10 cellular contexts compared by ENCODE assay signal in the genomic region with DNA sequence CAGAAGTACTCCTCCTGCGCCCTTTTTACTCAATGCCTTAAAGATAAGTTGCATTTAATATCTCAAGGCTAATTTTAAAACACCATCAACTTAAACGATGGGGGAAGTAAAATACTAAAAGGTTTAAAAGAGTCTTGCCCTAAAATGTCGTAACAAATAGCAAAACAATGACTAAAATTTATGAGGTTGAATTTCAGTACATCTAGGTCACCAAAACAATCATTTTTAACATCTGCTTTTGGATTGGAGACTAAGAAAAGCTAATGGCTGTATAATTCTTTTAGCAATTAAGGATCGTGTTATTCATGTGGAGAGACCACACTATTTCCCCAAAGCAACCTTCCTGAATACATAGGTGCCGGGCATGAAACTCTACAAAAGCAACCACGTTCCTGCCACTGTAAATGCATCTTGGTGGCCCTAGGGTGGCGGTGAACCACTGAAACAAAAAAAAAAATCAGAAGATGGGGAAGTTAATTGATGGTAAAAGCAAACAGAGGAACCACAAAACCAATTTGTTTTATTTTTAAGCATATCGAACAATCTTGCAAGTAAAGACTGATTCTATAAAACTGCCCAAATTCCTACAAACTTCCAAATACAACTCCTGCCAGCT. TPM values are rescaled to one million over a fixed set of nuclear protein-coding genes. Genes with fewer than 3 reads are reported as not detected.
DNase-seq lines count a peak whose midpoint lies in the region; ATAC-seq, FAIRE-seq and TF ChIP-seq lines count a peak whose summit lies in the region.
"Had no signal": no experiment of that assay in that cellular context is flagged by ENCODE, and none has a peak within 500 bp of the region (broad histone marks: within the 10 kb centered on the region; RNA-seq: fewer than 3 reads in every experiment).

No MANE protein-coding gene starts in this region.

- no peaks in the 10 kb centered on the region for H3K9me2 ChIP-seq in GM23248 (ENCODE audit: insufficient read depth)

- no peaks in the 10 kb centered on the region for H3K27me3 ChIP-seq in BLaER1
- no peaks in the 10 kb centered on the region for H3K27me3 ChIP-seq in GM23248 (replicated peaks; ENCODE audit: insufficient read depth)

- intact Hi-C loops in left ventricle myocardium superior (cut with micrococcal nuclease) = no loop called here

- TF ChIP-seq CTCF in mesothelial cell of epicardium (IDR thresholded peaks at IDR 0.05; ENCODE audit: unreplicated experiment) = no peak

- no peak overlapping the region for H3K4me3 ChIP-seq in BLaER1
- peak overlapping the region; percentile 15; the same call in 1 of the 2 replicates for H3K4me3 ChIP-seq in GM23248

- H3F3A ChIP-seq in GM23248 (ENCODE audit: insufficient read depth) = peaks cover 17% of the 10 kb centered on the region; the same call in 1 of the 2 replicates

- no peak for FAIRE-seq in HTR-8/SVneo (lab: Jason Lieb, UNC)

- no peak overlapping the region for H2AFZ ChIP-seq in GM23248

- H3K4me2 ChIP-seq in BLaER1 (peak overlapping the region; percentile 14), GM23248 (ENCODE audit: unreplicated experiment) (peak overlapping the region; percentile 65)

- H3K36me3 ChIP-seq in BLaER1 (peaks cover 50% of the 10 kb centered on the region), GM23248 (ENCODE audit: low read depth) (no peaks in the 10 kb centered on the region)

- H3K27ac ChIP-seq in BLaER1 (no peak overlapping the region), GM23248 (peak overlapping the region; percentile 48)

- H3K4me3 Mint-ChIP-seq in activated T-helper 17 cell treated with anti-CD3 and anti-CD28 coated beads, Interleukin-2, amount 50 U/mL, for 72 hours = peak overlapping the region; percentile 49
- H3K4me3 Mint-ChIP-seq in mesothelial cell of epicardium = no peak overlapping the region

- H3K36me3 Mint-ChIP-seq in activated T-helper 17 cell treated with anti-CD3 and anti-CD28 coated beads, Interleukin-2, amount 50 U/mL, for 72 hours (ENCODE audit: low read depth) = peaks cover 63% of the 10 kb centered on the region
- no peaks in the 10 kb centered on the region for H3K36me3 Mint-ChIP-seq in mesothelial cell of epicardium

- ATAC-seq in activated T-helper 17 cell treated with anti-CD3 and anti-CD28 coated beads, Interleukin-2, amount 50 U/mL, for 72 hours (replicated peaks) = no peak
- no peak for ATAC-seq in GM18505 (IDR thresholded peaks at IDR 0.05; ENCODE audit: unreplicated experiment)
- no peak for ATAC-seq in GM21786 (IDR thresholded peaks at IDR 0.05; ENCODE audit: unreplicated experiment)
- ATAC-seq in left ventricle myocardium superior = no peak

- DNase-seq in GM23248 = peak; percentile 54
- DNase-seq in mesothelial cell of epicardium (ENCODE audit: low spot score in 2 of 2, unreplicated experiment in 2 of 2) = no peak
- DNase-seq in HTR-8/SVneo (ENCODE audit: insufficient read length, low spot score) = no peak
- no peak for DNase-seq in left ventricle myocardium superior
- DNase-seq: NCI-H446 treated with DMSO at 0.1 percent for 48 hours had no signal

- H3K79me2 ChIP-seq in GM23248 (ENCODE audit: insufficient read depth) = peaks cover 100% of the 10 kb centered on the region

- H3K27me3 Mint-ChIP-seq in activated T-helper 17 cell treated with anti-CD3 and anti-CD28 coated beads, Interleukin-2, amount 50 U/mL, for 72 hours = no peaks in the 10 kb centered on the region
- H3K27me3 Mint-ChIP-seq in mesothelial cell of epicardium (ENCODE audit: low read depth) = no peaks in the 10 kb centered on the region

- no peak for TF ChIP-seq POLR2A in GM18505 (IDR thresholded peaks at IDR 0.05; ENCODE audit: borderline replicate concordance, extremely low read depth, insufficient read depth, insufficient read length)

- H4K20me1 ChIP-seq in BLaER1 (peaks cover 100% of the 10 kb centered on the region), GM23248 (ENCODE audit: insufficient read depth) (peaks cover 37% of the 10 kb centered on the region)

- in situ Hi-C loops in GM23248 (cut with MboI) = no loop called here

- no peaks in the 10 kb centered on the region for H3K9me3 Mint-ChIP-seq in activated T-helper 17 cell treated with anti-CD3 and anti-CD28 coated beads, Interleukin-2, amount 50 U/mL, for 72 hours
- H3K9me3 Mint-ChIP-seq in mesothelial cell of epicardium = no peaks in the 10 kb centered on the region

- peaks cover 51% of the 10 kb centered on the region for H3K4me1 Mint-ChIP-seq in activated T-helper 17 cell treated with anti-CD3 and anti-CD28 coated beads, Interleukin-2, amount 50 U/mL, for 72 hours
- peaks cover 39% of the 10 kb centered on the region for H3K4me1 Mint-ChIP-seq in mesothelial cell of epicardium

- H3K9ac ChIP-seq in BLaER1 (no peak overlapping the region), GM23248 (no peak overlapping the region; the same call in 1 of the 2 replicates)

- H3K4me1 ChIP-seq in BLaER1 = peaks cover 55% of the 10 kb centered on the region
- H3K4me1 ChIP-seq in GM23248 (ENCODE audit: insufficient read depth) = peaks cover 26% of the 10 kb centered on the region

- H3K9me3 ChIP-seq in BLaER1 (no peaks in the 10 kb centered on the region), GM23248 (ENCODE audit: low read depth) (no peaks in the 10 kb centered on the region)

- 33 to 39% methylated on average over 8 of the region's 8 CpGs for WGBS in GM23248 (ENCODE audit: low coverage in 1 of 2, low lambda C conversion rate in 2 of 2, missing lambda C conversion rate in 2 of 2), 2 experiments

- H3K27ac Mint-ChIP-seq in activated T-helper 17 cell treated with anti-CD3 and anti-CD28 coated beads, Interleukin-2, amount 50 U/mL, for 72 hours = peak overlapping the region; percentile 75
- H3K27ac Mint-ChIP-seq in mesothelial cell of epicardium = peak overlapping the region; percentile 68

RNA-seq across cellular contexts. Expression of a gene that starts 45.8 kb away (rescaled TPM):
- 70.9 and 71.6 TPM in 2 replicates for total RNA-seq in GM23248 (2014; rRNA removed; shearing (Covaris generic))
- 51.7 and 52.0 TPM in 2 replicates for polyA plus RNA-seq in GM23248 (2016; fragmentation: Nextera tagmentation; extraction: Ambion mirVana)
- total RNA-seq in activated T-helper 17 cell treated with anti-CD3 and anti-CD28 coated beads, Interleukin-2, amount 50 U/mL, for 72 hours = 100 to 1,000 TPM; 118 to 143 TPM
- total RNA-seq in mesothelial cell of epicardium = 119 to 123 TPM (median 120 TPM) in 3 replicates
- total RNA-seq in left ventricle myocardium superior = 97.3 TPM

RNA-seq across cellular contexts. Expression of a gene that starts 58.2 kb away (rescaled TPM):
- total RNA-seq in GM23248 (2014; rRNA removed; shearing (Covaris generic)) = 0.13 and 0.22 TPM in 2 replicates
- polyA plus RNA-seq in GM23248 (2016; fragmentation: Nextera tagmentation; extraction: Ambion mirVana) = 0.11 TPM in 1 of 2 replicates, not detected in the other
- total RNA-seq in activated T-helper 17 cell treated with anti-CD3 and anti-CD28 coated beads, Interleukin-2, amount 50 U/mL, for 72 hours = 1 to 10 TPM; 1.1 to 1.7 TPM
- total RNA-seq in mesothelial cell of epicardium = 0.27 to 0.31 TPM (median 0.31 TPM) in 3 replicates
- 6.3 TPM for total RNA-seq in left ventricle myocardium superior
- total RNA-seq: subcutaneous adipose tissue had no signal

RNA-seq across cellular contexts. Expression of a gene that starts 58.3 kb away (rescaled TPM):
- total RNA-seq in GM23248 (2014; rRNA removed; shearing (Covaris generic)) = 68.7 and 90.2 TPM in 2 replicates
- 78.4 and 82.2 TPM in 2 replicates for polyA plus RNA-seq in GM23248 (2016; fragmentation: Nextera tagmentation; extraction: Ambion mirVana)
- 10 to 100 TPM; 17.8 to 39.1 TPM for total RNA-seq in activated T-helper 17 cell treated with anti-CD3 and anti-CD28 coated beads, Interleukin-2, amount 50 U/mL, for 72 hours
- total RNA-seq in mesothelial cell of epicardium (44.3 to 45.9 TPM (median 45.1 TPM) in 3 replicates), left ventricle myocardium superior (14.9 TPM)
